8 cellular contexts compared by ENCODE assay signal in the genomic region with DNA sequence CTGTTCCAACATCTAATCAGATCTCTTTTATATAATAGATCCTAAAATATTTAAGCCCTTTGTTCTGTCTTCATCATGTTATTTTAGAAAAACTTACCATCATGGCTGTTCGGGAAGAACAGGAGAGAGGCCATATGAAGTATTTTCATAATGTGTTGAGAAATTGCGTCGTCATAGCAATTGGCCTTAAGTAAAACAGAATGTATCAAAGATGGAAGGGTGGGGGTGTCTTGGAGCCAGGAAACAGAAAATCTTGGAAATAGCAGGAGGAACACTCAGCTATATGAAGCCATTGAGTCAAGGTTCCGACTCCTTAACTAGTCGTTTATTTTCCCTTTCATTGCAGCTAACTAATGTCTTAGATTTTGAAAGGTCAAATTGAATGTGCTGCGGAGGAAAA. TPM values are rescaled to one million over a fixed set of nuclear protein-coding genes. Genes with fewer than 3 reads are reported as not detected.
A peak's percentile ranks its signal among the peaks of the same experiment; 100 is the strongest.
DNase-seq lines count a peak whose midpoint lies in the region; ATAC-seq and TF ChIP-seq lines count a peak whose summit lies in the region.

No MANE protein-coding gene starts in this region.

- no peak for TF ChIP-seq POLR2A in erythroblast (IDR thresholded peaks at IDR 0.05; ENCODE audit: low read length)

- peak overlapping the region; percentile 58 to 86 (median 84) for H3K9ac ChIP-seq in subcutaneous abdominal adipose tissue (ENCODE audit: low read length in 5 of 5)

- H3K4me2 ChIP-seq in hepatocyte, result peak overlapping the region; percentile 77

- H4K20me1 ChIP-seq in hepatocyte (ENCODE audit: insufficient read depth, poor library complexity, severe bottlenecking), result peaks cover 19% of the 10 kb centered on the region

- H3K9me2 ChIP-seq in hepatocyte (replicated peaks; ENCODE audit: insufficient read depth), result no peaks in the 10 kb centered on the region

- no peaks in the 10 kb centered on the region for H3K9me3 ChIP-seq in hepatocyte (ENCODE audit: low read depth)
- no peaks in the 10 kb centered on the region for H3K9me3 ChIP-seq in subcutaneous abdominal adipose tissue (ENCODE audit: control insufficient read depth in 5 of 5, low read length in 5 of 5)

- H2AFZ ChIP-seq in hepatocyte, result no peak overlapping the region

- peaks cover 53% of the 10 kb centered on the region for H3K4me1 ChIP-seq in hepatocyte (ENCODE audit: insufficient read depth)
- H3K4me1 ChIP-seq in subcutaneous abdominal adipose tissue (ENCODE audit: control insufficient read depth in 5 of 5, insufficient read depth in 5 of 5, low read length in 5 of 5), result peaks cover 12 to 77% (median 74%) of the 10 kb centered on the region in 5 donors

- peak overlapping the region; percentile 97 for H3K4me3 ChIP-seq in hepatocyte
- peak overlapping the region; percentile 78 to 89 (median 87) for H3K4me3 ChIP-seq in subcutaneous abdominal adipose tissue (ENCODE audit: low read depth in 1 of 5, low read length in 5 of 5)

- H3K36me3 ChIP-seq in hepatocyte (replicated peaks; ENCODE audit: insufficient read depth, low read depth) (no peaks in the 10 kb centered on the region), subcutaneous abdominal adipose tissue (ENCODE audit: control insufficient read depth in 5 of 5, insufficient read depth in 5 of 5, low read length in 5 of 5) (no peaks in the 10 kb centered on the region)

- ATAC-seq in SK-N-SH treated with all-trans-retinoic acid at 6 μM for 48 hours (peak; percentile 10), HG03432 (IDR thresholded peaks at IDR 0.05; ENCODE audit: unreplicated experiment) (no peak)

- 44% methylated on average over 6 of the region's 6 CpGs for WGBS in hepatocyte (ENCODE audit: low lambda C conversion rate, missing lambda C conversion rate)

- peaks cover 53% of the 10 kb centered on the region for H3K79me2 ChIP-seq in hepatocyte

- DNase-seq in HCEC 1CT (peak; percentile 71), hepatocyte (ENCODE audit: low spot score) (peak; percentile 45), erythroblast (lab: John Stamatoyannopoulos, UW) (no peak), GOT3 (lab: John Stamatoyannopoulos, UW) (no peak), GM19240 (ENCODE audit: insufficient read length, low spot score) (no peak)

- no peak for TF ChIP-seq CTCF in hepatocyte (IDR thresholded peaks at IDR 0.05; ENCODE audit: poor library complexity)

- H3K27me3 ChIP-seq in hepatocyte (no peaks in the 10 kb centered on the region), subcutaneous abdominal adipose tissue (ENCODE audit: control insufficient read depth in 5 of 5, insufficient read depth in 4 of 5, low read length in 5 of 5) (no peaks in the 10 kb centered on the region)

- H3K27ac ChIP-seq in hepatocyte, result peak overlapping the region; percentile 97
- H3K27ac ChIP-seq in subcutaneous abdominal adipose tissue (ENCODE audit: low read depth, low read length), result peak overlapping the region; percentile 91

TF ChIP-seq in SK-N-SH treated with all-trans-retinoic acid at 6 μM for 48 hours, 23 proteins besides CTCF, POLR2A, EP300 and RAD21:
- TF ChIP-seq BACH2 (CRISPR knock-in tag; IDR thresholded peaks at IDR 0.05; ENCODE audit: borderline replicate concordance) (no peak), OSR1 (CRISPR knock-in tag; IDR thresholded peaks at IDR 0.05) (no peak), CSDC2 (CRISPR knock-in tag; IDR thresholded peaks at IDR 0.05) (no peak), ISL1 (CRISPR knock-in tag; IDR thresholded peaks at IDR 0.05) (no peak), ARNTL (CRISPR knock-in tag; IDR thresholded peaks at IDR 0.05; ENCODE audit: borderline replicate concordance, low read depth) (no peak), ZNF70 (CRISPR knock-in tag; IDR thresholded peaks at IDR 0.05) (no peak), ZFP30 (CRISPR knock-in tag; IDR thresholded peaks at IDR 0.05) (no peak), ZNF8 (CRISPR knock-in tag; IDR thresholded peaks at IDR 0.05) (no peak), ZFP3 (CRISPR knock-in tag; IDR thresholded peaks at IDR 0.05) (no peak), ZC3H10 (CRISPR knock-in tag; IDR thresholded peaks at IDR 0.05) (no peak)
- TF ChIP-seq, protein P1, sequence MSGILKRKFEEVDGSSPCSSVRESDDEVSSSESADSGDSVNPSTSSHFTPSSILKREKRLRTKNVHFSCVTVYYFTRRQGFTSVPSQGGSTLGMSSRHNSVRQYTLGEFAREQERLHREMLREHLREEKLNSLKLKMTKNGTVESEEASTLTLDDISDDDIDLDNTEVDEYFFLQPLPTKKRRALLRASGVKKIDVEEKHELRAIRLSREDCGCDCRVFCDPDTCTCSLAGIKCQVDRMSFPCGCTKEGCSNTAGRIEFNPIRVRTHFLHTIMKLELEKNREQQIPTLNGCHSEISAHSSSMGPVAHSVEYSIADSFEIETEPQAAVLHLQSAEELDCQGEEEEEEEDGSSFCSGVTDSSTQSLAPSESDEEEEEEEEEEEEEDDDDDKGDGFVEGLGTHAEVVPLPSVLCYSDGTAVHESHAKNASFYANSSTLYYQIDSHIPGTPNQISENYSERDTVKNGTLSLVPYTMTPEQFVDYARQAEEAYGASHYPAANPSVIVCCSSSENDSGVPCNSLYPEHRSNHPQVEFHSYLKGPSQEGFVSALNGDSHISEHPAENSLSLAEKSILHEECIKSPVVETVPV (CRISPR knock-in tag; IDR thresholded peaks at IDR 0.05), result no peak

RNA-seq across cellular contexts. Expression of a gene that starts 1.3 kb away (rescaled TPM):
- 182 and 184 TPM in 2 replicates for total RNA-seq in hepatocyte
- 123 and 144 TPM in 2 replicates for polyA plus RNA-seq in hepatocyte

RNA-seq across cellular contexts. Expression of a gene that starts 49.2 kb away (rescaled TPM):
- total RNA-seq in hepatocyte, result 19.5 and 22.6 TPM in 2 replicates
- 13.3 and 15.1 TPM in 2 replicates for polyA plus RNA-seq in hepatocyte

Comparison
In these comparisons a context has a peak if more than half of its experiments do, and no peak if none do; other contexts are left out.
1. DNase-seq: peak in HCEC 1CT (single experiment) and hepatocyte (single experiment); none in erythroblast (0 of 2), GOT3 (single experiment) and GM19240 (single experiment).